In the genomic region with DNA sequence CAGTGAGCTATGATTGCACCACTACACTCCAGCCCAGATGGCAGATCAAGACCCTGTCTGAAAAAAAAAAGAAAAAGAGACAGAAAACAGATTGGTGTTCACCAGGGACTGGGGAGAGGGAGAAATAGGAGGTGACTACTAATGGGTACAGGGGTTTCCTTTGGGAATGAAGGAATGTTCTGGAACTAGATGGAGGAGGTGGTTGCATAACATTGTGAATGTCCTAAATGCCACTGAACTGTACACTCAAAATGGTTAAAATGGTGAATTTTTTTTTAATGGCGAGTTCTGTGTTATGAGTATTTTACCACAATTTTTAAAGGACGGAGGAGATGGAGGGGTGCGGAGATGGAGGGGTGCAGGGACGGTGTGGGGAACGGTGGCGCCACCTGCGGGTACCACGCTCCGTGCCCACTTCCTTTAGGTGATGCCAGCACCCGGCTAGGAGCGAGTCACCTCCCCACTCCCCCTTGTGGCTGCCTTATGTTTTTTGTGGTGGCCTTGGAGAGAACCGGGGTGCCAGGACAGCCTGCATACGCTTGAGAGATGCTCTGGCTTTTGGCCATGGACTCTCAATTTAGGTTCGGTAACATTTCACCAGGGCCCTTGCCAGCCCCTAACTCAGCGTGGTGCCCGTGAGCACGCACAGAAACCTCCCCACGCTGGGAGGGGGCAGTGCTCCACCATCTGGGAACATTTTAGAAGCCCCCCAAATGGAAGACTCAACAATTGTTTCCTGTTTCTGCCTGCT, we compare ENCODE assay signal across 8 cellular contexts. TPM values are rescaled to one million over a fixed set of nuclear protein-coding genes. Genes with fewer than 3 reads are reported as not detected.
DNase-seq lines count a peak whose midpoint lies in the region; ATAC-seq and TF ChIP-seq lines count a peak whose summit lies in the region.

No MANE protein-coding gene starts in this region.

- TF ChIP-seq CTCF in GM12865 (IDR thresholded peaks at IDR 0.05; ENCODE audit: insufficient read depth, low read depth, low read length, missing control alignments) (peak; percentile 64), Peyer's patch (IDR thresholded peaks at IDR 0.05) (peak in 5 of 6 experiments; percentile 41 to 71 (median 61)), foreskin fibroblast (IDR thresholded peaks at IDR 0.05; ENCODE audit: low read depth, low read length) (peak; percentile 70), psoas muscle (IDR thresholded peaks at IDR 0.05) (peak; percentile 43)

- peak; percentile 52 for ATAC-seq in HG03354 (IDR thresholded peaks at IDR 0.05; ENCODE audit: poor library complexity, severe bottlenecking, unreplicated experiment)
- ATAC-seq in psoas muscle = peak; percentile 51 to 76 (median 62)

- H3K27me3 ChIP-seq in Peyer's patch (no peaks in the 10 kb centered on the region), psoas muscle (ENCODE audit: insufficient read depth in 3 of 3, low read length in 2 of 3) (no peaks in the 10 kb centered on the region)

- H3K4me3 ChIP-seq in GM12865 (ENCODE audit: low read depth, low read length) (no peak overlapping the region), Peyer's patch (no peak overlapping the region), foreskin fibroblast (ENCODE audit: low read depth in 1 of 2, low read length in 2 of 2) (peak overlapping the region; percentile 10 to 28), psoas muscle (no peak overlapping the region)

- DNase-seq in GM12865 (ENCODE audit: low read depth) = peak; percentile 73
- peak; percentile 66 to 87 (median 68) for DNase-seq in Peyer's patch
- DNase-seq in activated T-helper 1 cell treated with anti-CD3 and anti-CD28 coated beads, Interleukin-2, amount 50 U/mL, for 16 hours (ENCODE audit: low read depth in 1 of 2, low spot score in 1 of 2) = peak; percentile 40 to 48
- peak in 1 of 2 donors; percentile 78 for DNase-seq in foreskin fibroblast
- peak in 1 of 2 donors; percentile 75 for DNase-seq in psoas muscle
- DNase-seq in NCI-H1048 (lab: John Stamatoyannopoulos, UW) = no peak
- DNase-seq in GOT3 (lab: John Stamatoyannopoulos, UW) = no peak

- intact Hi-C loops in psoas muscle (cut with DNase I) = loop anchor here in 1 of 2 donors (10.0 kb wide), 1 partner anchor 94 kb away; no protein-coding TSS in a partner anchor

- no peaks in the 10 kb centered on the region for H3K9me3 ChIP-seq in Peyer's patch
- H3K9me3 ChIP-seq in psoas muscle = no peaks in the 10 kb centered on the region

- TF ChIP-seq POLR2A in Peyer's patch (IDR thresholded peaks at IDR 0.05) = no peak

- H3K4me1 ChIP-seq in Peyer's patch (peaks cover 0 to 6% (median 0%) of the 10 kb centered on the region in 4 donors), psoas muscle (no peaks in the 10 kb centered on the region)

- H3K27ac ChIP-seq in Peyer's patch = no peak overlapping the region
- H3K27ac ChIP-seq in psoas muscle = no peak overlapping the region

- H3K36me3 ChIP-seq in Peyer's patch (no peaks in the 10 kb centered on the region), psoas muscle (ENCODE audit: insufficient read depth in 1 of 2, low read depth in 1 of 2) (no peaks in the 10 kb centered on the region)

- WGBS in psoas muscle, 3 donors = 15 to 28% (median 16%) methylated on average over 17 to 18 of the region's 18 CpGs

RNA-seq across cellular contexts. Expression of a gene that starts 16.1 kb away (rescaled TPM):
- 1,000 to 10,000 TPM in 3 of 4 donors, 100 to 1,000 TPM in 1; 898 to 2,531 (median 1,185) TPM for total RNA-seq in Peyer's patch
- total RNA-seq in psoas muscle = over 10,000 TPM in 1 of 4 donors, 1,000 to 10,000 TPM in 3; 2,036 to 18,039 (median 3,061) TPM
- 1,000 to 10,000 TPM; 2,132 to 9,997 (median 2,719) TPM for polyA plus RNA-seq in psoas muscle

RNA-seq across cellular contexts. Expression of a gene that starts 34.7 kb away (rescaled TPM):
- total RNA-seq in Peyer's patch = 100 to 1,000 TPM in 1 of 4 donors, 10 to 100 TPM in 3; 14.9 to 214 (median 64.6) TPM
- 10 to 100 TPM in 2 of 4 donors, 1 to 10 TPM in 2; 9.1 to 19.6 (median 12.6) TPM for total RNA-seq in psoas muscle
- polyA plus RNA-seq in psoas muscle = 1 to 10 TPM; 5.7 to 8.6 (median 7.9) TPM

Comparison
In these comparisons a context has a peak if more than half of its experiments do, and no peak if none do; other contexts are left out.
1. DNase-seq: peak in GM12865 (single experiment), Peyer's patch (3 of 3) and activated T-helper 1 cell treated with anti-CD3 and anti-CD28 coated beads, Interleukin-2, amount 50 U/mL, for 16 hours (2 of 2); none in NCI-H1048 (single experiment) and GOT3 (single experiment).
2. H3K4me3 ChIP-seq: peak in foreskin fibroblast (2 of 2); none in GM12865 (single experiment), Peyer's patch (0 of 4) and psoas muscle (single experiment).
3. Peak in every context shown above with its lines, with median percentiles within 50 percentile points of each other: CTCF ChIP-seq.